In the genomic region with DNA sequence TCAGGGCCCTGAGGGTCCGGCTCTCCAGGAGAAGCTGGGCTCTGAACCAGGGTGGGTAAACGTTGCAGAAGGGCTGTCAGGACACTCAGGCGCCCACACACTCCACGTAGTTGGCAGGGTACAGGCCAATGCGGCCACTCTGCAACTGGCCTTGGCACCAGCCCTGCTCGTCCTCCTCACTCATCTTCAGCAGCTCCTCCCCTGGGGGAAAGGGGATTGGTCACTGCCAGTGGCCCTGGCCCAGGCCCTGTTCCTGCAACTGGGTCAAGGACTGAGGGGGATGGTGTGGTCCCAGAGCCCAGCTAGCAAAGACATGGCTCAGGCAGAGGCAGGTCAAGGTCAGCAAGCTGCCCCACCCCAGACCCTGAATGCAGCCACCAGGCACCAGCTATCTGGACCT, we compare ENCODE assay signal across 8 cellular contexts. TPM values are rescaled to one million over a fixed set of nuclear protein-coding genes. Genes with fewer than 3 reads are reported as not detected.
A peak's percentile ranks its signal among the peaks of the same experiment; 100 is the strongest.
DNase-seq lines count a peak whose midpoint lies in the region; ATAC-seq and TF ChIP-seq lines count a peak whose summit lies in the region.

No MANE protein-coding gene starts in this region.

- H3K9ac ChIP-seq in DND-41 (ENCODE audit: low read depth, low read length) (peak overlapping the region; percentile 93), rectal smooth muscle tissue (ENCODE audit: low read length) (peak overlapping the region; percentile 21)

- H3K36me3 ChIP-seq in DND-41 (ENCODE audit: insufficient read depth, low read length), result peaks cover 25% of the 10 kb centered on the region
- H3K36me3 ChIP-seq in rectal smooth muscle tissue (ENCODE audit: control insufficient read depth, insufficient read depth, low read length), result peaks cover 12% of the 10 kb centered on the region

- intact Hi-C loops in cardiac septum (cut with DNase I), result loop anchor here (1.0 to 5.0 kb wide), 4 partner anchors 37 to 229 kb away; partner anchors contain the start of genes DDB2 and SLC39A13

- no peaks in the 10 kb centered on the region for H3K27me3 ChIP-seq in DND-41 (ENCODE audit: insufficient read depth, low read length, poor library complexity)
- H3K27me3 ChIP-seq in rectal smooth muscle tissue (ENCODE audit: control insufficient read depth, insufficient read depth, low read length), result no peaks in the 10 kb centered on the region

- no peak for TF ChIP-seq CTCF in DND-41 (IDR thresholded peaks at IDR 0.05; ENCODE audit: borderline replicate concordance, extremely low read depth, low read length, poor library complexity, severe bottlenecking)
- no peak for TF ChIP-seq CTCF in WI38 (IDR thresholded peaks at IDR 0.05; ENCODE audit: low read depth, low read length)

- H3K4me3 ChIP-seq in DND-41 (ENCODE audit: low read depth in 1 of 2, low read length in 2 of 2) (peak overlapping the region in 1 of 2 experiments; percentile 72; a peak in 2 of 4 replicates), WI38 (ENCODE audit: low read depth, low read length) (peak overlapping the region; percentile 73; the same call in 1 of the 2 replicates), rectal smooth muscle tissue (ENCODE audit: low read length) (peak overlapping the region; percentile 79)

- H2AFZ ChIP-seq in DND-41 (ENCODE audit: low read depth, low read length), result peak overlapping the region; percentile 98

- peaks cover 37% of the 10 kb centered on the region for H3K79me2 ChIP-seq in DND-41 (ENCODE audit: insufficient read depth, low read length)

- peak overlapping the region; percentile 88 for H3K4me2 ChIP-seq in DND-41 (ENCODE audit: insufficient read depth, low read length)

- H3K9me3 ChIP-seq in DND-41 (ENCODE audit: insufficient read depth, low read length, severe bottlenecking), result no peaks in the 10 kb centered on the region

- H3K27ac ChIP-seq in DND-41 (ENCODE audit: low read length), result peak overlapping the region; percentile 89
- H3K27ac ChIP-seq in rectal smooth muscle tissue (ENCODE audit: low read depth, low read length), result peak overlapping the region; percentile 96

- ATAC-seq in DND-41 (ENCODE audit: insufficient read depth, low read depth) (no peak), HG02610 (IDR thresholded peaks at IDR 0.05; ENCODE audit: unreplicated experiment) (no peak), HG03175 (IDR thresholded peaks at IDR 0.05; ENCODE audit: unreplicated experiment) (no peak)

- H3K4me1 ChIP-seq in DND-41 (ENCODE audit: insufficient read depth, low read length) (peaks cover 44% of the 10 kb centered on the region), rectal smooth muscle tissue (ENCODE audit: control insufficient read depth, insufficient read depth, low read length) (peaks cover 17% of the 10 kb centered on the region)

- peaks cover 17% of the 10 kb centered on the region for H4K20me1 ChIP-seq in DND-41 (ENCODE audit: insufficient read depth, low read length)

- DNase-seq in DND-41 (no peak), cardiac septum (ENCODE audit: low spot score) (peak; percentile 81), islet precursor cell (no peak), UCSD-AML1 (lab: John Stamatoyannopoulos, UW; ENCODE audit: unreplicated experiment) (no peak)

RNA-seq across cellular contexts. Expression of gene ARFGAP2, which starts 1.2 kb away (rescaled TPM):
- total RNA-seq in cardiac septum, result 72.3 TPM

RNA-seq across cellular contexts. Expression of gene PACSIN3, which starts 8.4 kb away (rescaled TPM):
- total RNA-seq in cardiac septum, result 295 TPM

RNA-seq across cellular contexts. Expression of gene DDB2, which starts 36.9 kb away (rescaled TPM):
- 13.9 TPM for total RNA-seq in cardiac septum
